ENCODE assay signal across 1 cellular context in genomic region chr14:73753043-73753886, GRCh38.
TF ChIP-seq lines count a peak whose summit lies in the region.

No MANE protein-coding gene starts in this region.

TF ChIP-seq in K562, 482 proteins besides CTCF, POLR2A, EP300 and RAD21 (continued from another document and continues in another):
- TF ChIP-seq VEZF1 (CRISPR knock-in tag; IDR thresholded peaks at IDR 0.05) (peak; percentile 36; the same call in 1 of the 2 replicates), EZH2 (IDR thresholded peaks at IDR 0.05; ENCODE audit: borderline replicate concordance, low read depth, low read length) (no peak), SAP30 (IDR thresholded peaks at IDR 0.05; ENCODE audit: borderline replicate concordance, insufficient read depth, low read depth, low read length, poor library complexity, severe bottlenecking) (peak; percentile 4), GABPB2 (CRISPR knock-in tag; conservative IDR thresholded peaks at IDR 0.05) (no peak), RCOR1 (IDR thresholded peaks at IDR 0.05; ENCODE audit: borderline replicate concordance in 1 of 2, low read depth in 2 of 2, low read length in 2 of 2) (0 out of 4 replicates have a peak, but pooled peaks of 1 of the 2 experiments have one; percentile 32), SOX6 (IDR thresholded peaks at IDR 0.05) (peak; percentile 52; the same call in 1 of the 2 replicates), ELF1 (tag; IDR thresholded peaks at IDR 0.05) (no peak), ZNF395 (CRISPR knock-in tag; IDR thresholded peaks at IDR 0.05) (peak; percentile 87), ARID1B (IDR thresholded peaks at IDR 0.05) (peak; percentile 92), DMBX1 (CRISPR knock-in tag; IDR thresholded peaks at IDR 0.05; ENCODE audit: borderline replicate concordance) (0 out of 2 replicates have a peak, but pooled peaks have one; percentile 48), SMARCC2 (IDR thresholded peaks at IDR 0.05; ENCODE audit: low read depth) (peak; percentile 49; the same call in 1 of the 2 replicates), TCF7 (IDR thresholded peaks at IDR 0.05; ENCODE audit: borderline replicate concordance) (0 out of 2 replicates have a peak, but pooled peaks have one; percentile 23), ETV5 (CRISPR knock-in tag; IDR thresholded peaks at IDR 0.05; ENCODE audit: low read depth) (peak; percentile 73), POLR2AphosphoS5 (IDR thresholded peaks at IDR 0.05; ENCODE audit: control insufficient read depth, insufficient read depth, low read depth, low read length) (peak; percentile 71), ZKSCAN8 (CRISPR knock-in tag; IDR thresholded peaks at IDR 0.05) (peak; percentile 37; the same call in 1 of the 2 replicates), MECOM (CRISPR knock-in tag; IDR thresholded peaks at IDR 0.05) (no peak), POLR2G (IDR thresholded peaks at IDR 0.05; ENCODE audit: low read depth, low read length) (0 out of 2 replicates have a peak, but pooled peaks have one; percentile 25), EHMT2 (IDR thresholded peaks at IDR 0.05) (0 out of 2 replicates have a peak, but pooled peaks have one; percentile 53), TCF3 (CRISPR knock-in tag; IDR thresholded peaks at IDR 0.05) (peak; percentile 93), MEF2A (IDR thresholded peaks at IDR 0.05; ENCODE audit: control insufficient read depth, low read depth, low read length) (no peak), MTA3 (IDR thresholded peaks at IDR 0.05; ENCODE audit: borderline replicate concordance) (peak; percentile 69; the same call in 1 of the 2 replicates), GABPB1 (CRISPR knock-in tag; IDR thresholded peaks at IDR 0.05) (peak; percentile 55), DACH1 (IDR thresholded peaks at IDR 0.05; ENCODE audit: partially characterized antibody) (peak; percentile 39), ARNT (IDR thresholded peaks at IDR 0.05) (0 out of 4 replicates have a peak, but pooled peaks of 1 of the 2 experiments have one; percentile 25), TAF1 (IDR thresholded peaks at IDR 0.05; ENCODE audit: control insufficient read depth, extremely low read depth, insufficient read depth, low read length, severe bottlenecking) (no peak), TBP (optimal IDR thresholded peaks at IDR 0.05; ENCODE audit: low read depth, low read length) (peak; percentile 46), ERF (CRISPR knock-in tag; IDR thresholded peaks at IDR 0.05) (no peak), TCF7L2 (IDR thresholded peaks at IDR 0.05; ENCODE audit: low read depth, low read length) (no peak), FOSL1 (tag; conservative IDR thresholded peaks at IDR 0.05) (peak; percentile 42; the same call in 1 of the 2 replicates), ZNF445 (CRISPR knock-in tag; IDR thresholded peaks at IDR 0.05; ENCODE audit: low read depth) (no peak), HNRNPL (IDR thresholded peaks at IDR 0.05; ENCODE audit: low read depth, low read length) (no peak), NR4A1 (CRISPR knock-in tag; IDR thresholded peaks at IDR 0.05) (no peak), NR4A1 (tag; IDR thresholded peaks at IDR 0.05) (no peak), MAZ (CRISPR knock-in tag; conservative IDR thresholded peaks at IDR 0.05 in 1 of 2, IDR thresholded peaks at IDR 0.05 in 1 of 2) (no peak), CBFB (CRISPR knock-in tag; IDR thresholded peaks at IDR 0.05) (no peak), ZNF507 (tag; conservative IDR thresholded peaks at IDR 0.05) (no peak), ZNF3 (CRISPR knock-in tag; IDR thresholded peaks at IDR 0.05) (no peak), CTBP1 (IDR thresholded peaks at IDR 0.05; ENCODE audit: borderline replicate concordance) (peak; percentile 45; the same call in 1 of the 2 replicates), ZNF282 (CRISPR knock-in tag; IDR thresholded peaks at IDR 0.05) (no peak), SMARCE1 (IDR thresholded peaks at IDR 0.05) (peak; percentile 79), TAL1 (IDR thresholded peaks at IDR 0.05) (peak; percentile 82), BRD9 (IDR thresholded peaks at IDR 0.05; ENCODE audit: low read depth, partially characterized antibody) (no peak), TARDBP (IDR thresholded peaks at IDR 0.05) (no peak), KAT8 (IDR thresholded peaks at IDR 0.05; ENCODE audit: low read depth) (no peak), NFIC (IDR thresholded peaks at IDR 0.05) (peak; percentile 61), TBL1XR1 (IDR thresholded peaks at IDR 0.05; ENCODE audit: low read length in 2 of 2) (0 out of 4 replicates have a peak, but pooled peaks of 1 of the 2 experiments have one; percentile 53)
- TF ChIP-seq, protein P1, sequence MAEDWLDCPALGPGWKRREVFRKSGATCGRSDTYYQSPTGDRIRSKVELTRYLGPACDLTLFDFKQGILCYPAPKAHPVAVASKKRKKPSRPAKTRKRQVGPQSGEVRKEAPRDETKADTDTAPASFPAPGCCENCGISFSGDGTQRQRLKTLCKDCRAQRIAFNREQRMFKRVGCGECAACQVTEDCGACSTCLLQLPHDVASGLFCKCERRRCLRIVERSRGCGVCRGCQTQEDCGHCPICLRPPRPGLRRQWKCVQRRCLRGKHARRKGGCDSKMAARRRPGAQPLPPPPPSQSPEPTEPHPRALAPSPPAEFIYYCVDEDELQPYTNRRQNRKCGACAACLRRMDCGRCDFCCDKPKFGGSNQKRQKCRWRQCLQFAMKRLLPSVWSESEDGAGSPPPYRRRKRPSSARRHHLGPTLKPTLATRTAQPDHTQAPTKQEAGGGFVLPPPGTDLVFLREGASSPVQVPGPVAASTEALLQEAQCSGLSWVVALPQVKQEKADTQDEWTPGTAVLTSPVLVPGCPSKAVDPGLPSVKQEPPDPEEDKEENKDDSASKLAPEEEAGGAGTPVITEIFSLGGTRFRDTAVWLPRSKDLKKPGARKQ (CRISPR knock-in tag; IDR thresholded peaks at IDR 0.05): no peak
- TF ChIP-seq, protein P2, sequence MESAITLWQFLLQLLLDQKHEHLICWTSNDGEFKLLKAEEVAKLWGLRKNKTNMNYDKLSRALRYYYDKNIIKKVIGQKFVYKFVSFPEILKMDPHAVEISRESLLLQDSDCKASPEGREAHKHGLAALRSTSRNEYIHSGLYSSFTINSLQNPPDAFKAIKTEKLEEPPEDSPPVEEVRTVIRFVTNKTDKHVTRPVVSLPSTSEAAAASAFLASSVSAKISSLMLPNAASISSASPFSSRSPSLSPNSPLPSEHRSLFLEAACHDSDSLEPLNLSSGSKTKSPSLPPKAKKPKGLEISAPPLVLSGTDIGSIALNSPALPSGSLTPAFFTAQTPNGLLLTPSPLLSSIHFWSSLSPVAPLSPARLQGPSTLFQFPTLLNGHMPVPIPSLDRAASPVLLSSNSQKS (CRISPR knock-in tag; IDR thresholded peaks at IDR 0.05): no peak
- TF ChIP-seq, protein P3, sequence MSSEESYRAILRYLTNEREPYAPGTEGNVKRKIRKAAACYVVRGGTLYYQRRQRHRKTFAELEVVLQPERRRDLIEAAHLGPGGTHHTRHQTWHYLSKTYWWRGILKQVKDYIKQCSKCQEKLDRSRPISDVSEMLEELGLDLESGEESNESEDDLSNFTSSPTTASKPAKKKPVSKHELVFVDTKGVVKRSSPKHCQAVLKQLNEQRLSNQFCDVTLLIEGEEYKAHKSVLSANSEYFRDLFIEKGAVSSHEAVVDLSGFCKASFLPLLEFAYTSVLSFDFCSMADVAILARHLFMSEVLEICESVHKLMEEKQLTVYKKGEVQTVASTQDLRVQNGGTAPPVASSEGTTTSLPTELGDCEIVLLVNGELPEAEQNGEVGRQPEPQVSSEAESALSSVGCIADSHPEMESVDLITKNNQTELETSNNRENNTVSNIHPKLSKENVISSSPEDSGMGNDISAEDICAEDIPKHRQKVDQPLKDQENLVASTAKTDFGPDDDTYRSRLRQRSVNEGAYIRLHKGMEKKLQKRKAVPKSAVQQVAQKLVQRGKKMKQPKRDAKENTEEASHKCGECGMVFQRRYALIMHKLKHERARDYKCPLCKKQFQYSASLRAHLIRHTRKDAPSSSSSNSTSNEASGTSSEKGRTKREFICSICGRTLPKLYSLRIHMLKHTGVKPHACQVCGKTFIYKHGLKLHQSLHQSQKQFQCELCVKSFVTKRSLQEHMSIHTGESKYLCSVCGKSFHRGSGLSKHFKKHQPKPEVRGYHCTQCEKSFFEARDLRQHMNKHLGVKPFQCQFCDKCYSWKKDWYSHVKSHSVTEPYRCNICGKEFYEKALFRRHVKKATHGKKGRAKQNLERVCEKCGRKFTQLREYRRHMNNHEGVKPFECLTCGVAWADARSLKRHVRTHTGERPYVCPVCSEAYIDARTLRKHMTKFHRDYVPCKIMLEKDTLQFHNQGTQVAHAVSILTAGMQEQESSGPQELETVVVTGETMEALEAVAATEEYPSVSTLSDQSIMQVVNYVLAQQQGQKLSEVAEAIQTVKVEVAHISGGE (CRISPR knock-in tag; IDR thresholded peaks at IDR 0.05): peak in 1 of 3 experiments; percentile 69; a peak in 1 of 6 replicates
- TF ChIP-seq, protein P4, sequence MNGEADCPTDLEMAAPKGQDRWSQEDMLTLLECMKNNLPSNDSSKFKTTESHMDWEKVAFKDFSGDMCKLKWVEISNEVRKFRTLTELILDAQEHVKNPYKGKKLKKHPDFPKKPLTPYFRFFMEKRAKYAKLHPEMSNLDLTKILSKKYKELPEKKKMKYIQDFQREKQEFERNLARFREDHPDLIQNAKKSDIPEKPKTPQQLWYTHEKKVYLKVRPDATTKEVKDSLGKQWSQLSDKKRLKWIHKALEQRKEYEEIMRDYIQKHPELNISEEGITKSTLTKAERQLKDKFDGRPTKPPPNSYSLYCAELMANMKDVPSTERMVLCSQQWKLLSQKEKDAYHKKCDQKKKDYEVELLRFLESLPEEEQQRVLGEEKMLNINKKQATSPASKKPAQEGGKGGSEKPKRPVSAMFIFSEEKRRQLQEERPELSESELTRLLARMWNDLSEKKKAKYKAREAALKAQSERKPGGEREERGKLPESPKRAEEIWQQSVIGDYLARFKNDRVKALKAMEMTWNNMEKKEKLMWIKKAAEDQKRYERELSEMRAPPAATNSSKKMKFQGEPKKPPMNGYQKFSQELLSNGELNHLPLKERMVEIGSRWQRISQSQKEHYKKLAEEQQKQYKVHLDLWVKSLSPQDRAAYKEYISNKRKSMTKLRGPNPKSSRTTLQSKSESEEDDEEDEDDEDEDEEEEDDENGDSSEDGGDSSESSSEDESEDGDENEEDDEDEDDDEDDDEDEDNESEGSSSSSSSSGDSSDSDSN (IDR thresholded peaks at IDR 0.05; ENCODE audit: borderline replicate concordance in 1 of 2, low read depth in 2 of 2, low read length in 2 of 2): peak in 1 of 2 experiments; percentile 62; a peak in 1 of 4 replicates
- TF ChIP-seq, protein P5, sequence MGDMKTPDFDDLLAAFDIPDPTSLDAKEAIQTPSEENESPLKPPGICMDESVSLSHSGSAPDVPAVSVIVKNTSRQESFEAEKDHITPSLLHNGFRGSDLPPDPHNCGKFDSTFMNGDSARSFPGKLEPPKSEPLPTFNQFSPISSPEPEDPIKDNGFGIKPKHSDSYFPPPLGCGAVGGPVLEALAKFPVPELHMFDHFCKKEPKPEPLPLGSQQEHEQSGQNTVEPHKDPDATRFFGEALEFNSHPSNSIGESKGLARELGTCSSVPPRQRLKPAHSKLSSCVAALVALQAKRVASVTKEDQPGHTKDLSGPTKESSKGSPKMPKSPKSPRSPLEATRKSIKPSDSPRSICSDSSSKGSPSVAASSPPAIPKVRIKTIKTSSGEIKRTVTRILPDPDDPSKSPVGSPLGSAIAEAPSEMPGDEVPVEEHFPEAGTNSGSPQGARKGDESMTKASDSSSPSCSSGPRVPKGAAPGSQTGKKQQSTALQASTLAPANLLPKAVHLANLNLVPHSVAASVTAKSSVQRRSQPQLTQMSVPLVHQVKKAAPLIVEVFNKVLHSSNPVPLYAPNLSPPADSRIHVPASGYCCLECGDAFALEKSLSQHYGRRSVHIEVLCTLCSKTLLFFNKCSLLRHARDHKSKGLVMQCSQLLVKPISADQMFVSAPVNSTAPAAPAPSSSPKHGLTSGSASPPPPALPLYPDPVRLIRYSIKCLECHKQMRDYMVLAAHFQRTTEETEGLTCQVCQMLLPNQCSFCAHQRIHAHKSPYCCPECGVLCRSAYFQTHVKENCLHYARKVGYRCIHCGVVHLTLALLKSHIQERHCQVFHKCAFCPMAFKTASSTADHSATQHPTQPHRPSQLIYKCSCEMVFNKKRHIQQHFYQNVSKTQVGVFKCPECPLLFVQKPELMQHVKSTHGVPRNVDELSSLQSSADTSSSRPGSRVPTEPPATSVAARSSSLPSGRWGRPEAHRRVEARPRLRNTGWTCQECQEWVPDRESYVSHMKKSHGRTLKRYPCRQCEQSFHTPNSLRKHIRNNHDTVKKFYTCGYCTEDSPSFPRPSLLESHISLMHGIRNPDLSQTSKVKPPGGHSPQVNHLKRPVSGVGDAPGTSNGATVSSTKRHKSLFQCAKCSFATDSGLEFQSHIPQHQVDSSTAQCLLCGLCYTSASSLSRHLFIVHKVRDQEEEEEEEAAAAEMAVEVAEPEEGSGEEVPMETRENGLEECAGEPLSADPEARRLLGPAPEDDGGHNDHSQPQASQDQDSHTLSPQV (IDR thresholded peaks at IDR 0.05): peak; percentile 75
